Comparison of ENCODE assay signal across 16 cellular contexts in the genomic region with DNA sequence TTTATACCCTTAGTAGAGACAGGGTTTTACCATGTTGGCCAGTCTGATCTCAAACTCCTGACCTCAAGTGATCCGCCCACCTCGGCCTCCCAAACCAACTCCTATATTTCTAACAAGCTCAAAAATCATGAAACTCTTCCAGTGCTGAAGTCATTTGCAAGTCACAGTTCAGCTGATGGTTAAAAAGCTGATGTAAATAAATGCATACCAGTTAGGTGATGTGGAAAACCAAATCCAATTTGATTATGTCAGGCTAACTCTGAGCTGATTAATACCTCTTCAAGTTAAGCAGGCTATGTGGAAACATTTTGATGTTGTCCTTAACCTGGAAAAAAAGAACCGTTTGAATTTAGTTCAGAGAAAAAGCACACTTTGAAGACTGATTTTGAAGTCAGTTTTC. TPM values are rescaled to one million over a fixed set of nuclear protein-coding genes. Genes with fewer than 3 reads are reported as not detected.
"Had no signal": no experiment of that assay in that cellular context is flagged by ENCODE, and none has a peak within 500 bp of the region (broad histone marks: within the 10 kb centered on the region; RNA-seq: fewer than 3 reads in every experiment).

No MANE protein-coding gene starts in this region.

- H3K36me3 ChIP-seq: left lung had no signal

- H3K4me1 ChIP-seq: left lung had no signal

- H3K4me3 ChIP-seq: body of pancreas, left lung, skin epidermis, stomach had no signal

- DNase-seq: activated CD4-positive, alpha-beta T cell treated with anti-CD3 and anti-CD28 coated beads, Interleukin-2, amount 10 ng/mL, durations not matched to agents 24 days and 14 days; activated naive CD4-positive, alpha-beta T cell; body of pancreas; erythroblast; left lung; stimulated activated CD4-positive, alpha-beta T cell treated with anti-CD3 and anti-CD28 coated beads, Interleukin-4, amount 100 ng/mL, for 4 hours; stomach had no signal

- ATAC-seq: body of pancreas; left lung; natural killer cell treated with Interleukin-12 subunit alpha and Interleukin-12 subunit beta and Interleukin-15 and Interleukin-18, amount 100 ng/mL, for 72 hours; WTC11 had no signal

- H3K9me3 ChIP-seq: body of pancreas had no signal

- H3K4me3 Mint-ChIP-seq: activated CD4-positive, alpha-beta T cell treated with anti-CD3 and anti-CD28 coated beads, Interleukin-2, amount 10 ng/mL, durations not matched to agents 24 days and 14 days; activated T-helper 1 cell treated with anti-CD3 and anti-CD28 coated beads, Interleukin-12 subunit alpha, Interleukin-12 subunit beta, Interleukin-2, Interleukin-4 antibody, amounts not matched to agents 30 ng/mL and 10 ng/mL and 1 ng/mL, durations not matched to agents 14 hours and 24 hours and 36 hours; central memory CD8-positive, alpha-beta T cell; dendritic cell treated with granulocyte-macrophage colony-stimulating factor and Interleukin-4, amounts not matched to agents 40 ng/mL and 50 ng/mL, for 4 days; natural killer cell treated with Interleukin-12 subunit alpha and Interleukin-12 subunit beta and Interleukin-15 and Interleukin-18, amount 100 ng/mL, for 72 hours; T-helper 1 cell treated with Interleukin-12 subunit alpha and Interleukin-12 subunit beta and Interleukin-4 antibody, amounts not matched to agents 30 μg/mL and 1 μg/mL, for 36 hours; WTC11 had no signal

- H3K27ac Mint-ChIP-seq: activated CD4-positive, alpha-beta T cell treated with anti-CD3 and anti-CD28 coated beads, Interleukin-2, amount 10 ng/mL, durations not matched to agents 24 days and 14 days; activated T-helper 1 cell treated with anti-CD3 and anti-CD28 coated beads, Interleukin-12 subunit alpha, Interleukin-12 subunit beta, Interleukin-2, Interleukin-4 antibody, amounts not matched to agents 30 ng/mL and 10 ng/mL and 1 ng/mL, durations not matched to agents 14 hours and 24 hours and 36 hours; dendritic cell treated with granulocyte-macrophage colony-stimulating factor and Interleukin-4, amounts not matched to agents 40 ng/mL and 50 ng/mL, for 4 days; natural killer cell treated with Interleukin-12 subunit alpha and Interleukin-12 subunit beta and Interleukin-15 and Interleukin-18, amount 100 ng/mL, for 72 hours; T-helper 1 cell treated with Interleukin-12 subunit alpha and Interleukin-12 subunit beta and Interleukin-4 antibody, amounts not matched to agents 30 μg/mL and 1 μg/mL, for 36 hours; WTC11 had no signal

- H3K27me3 ChIP-seq: body of pancreas, left lung, stomach had no signal

- H3K27ac ChIP-seq: body of pancreas, left lung, skin epidermis had no signal

- H3K9me3 Mint-ChIP-seq: activated CD4-positive, alpha-beta T cell treated with anti-CD3 and anti-CD28 coated beads, Interleukin-2, amount 10 ng/mL, durations not matched to agents 24 days and 14 days; activated T-helper 1 cell treated with anti-CD3 and anti-CD28 coated beads, Interleukin-12 subunit alpha, Interleukin-12 subunit beta, Interleukin-2, Interleukin-4 antibody, amounts not matched to agents 30 ng/mL and 10 ng/mL and 1 ng/mL, durations not matched to agents 14 hours and 24 hours and 36 hours; natural killer cell treated with Interleukin-12 subunit alpha and Interleukin-12 subunit beta and Interleukin-15 and Interleukin-18, amount 100 ng/mL, for 72 hours; T-helper 1 cell treated with Interleukin-12 subunit alpha and Interleukin-12 subunit beta and Interleukin-4 antibody, amounts not matched to agents 30 μg/mL and 1 μg/mL, for 36 hours had no signal

- H3K4me1 Mint-ChIP-seq: activated CD4-positive, alpha-beta T cell treated with anti-CD3 and anti-CD28 coated beads, Interleukin-2, amount 10 ng/mL, durations not matched to agents 24 days and 14 days; central memory CD8-positive, alpha-beta T cell; WTC11 had no signal

- H3K36me3 Mint-ChIP-seq: natural killer cell treated with Interleukin-12 subunit alpha and Interleukin-12 subunit beta and Interleukin-15 and Interleukin-18, amount 100 ng/mL, for 72 hours had no signal

RNA-seq across cellular contexts. Expression of gene TMEM252, which starts 51.0 kb away (rescaled TPM):
- total RNA-seq: activated CD4-positive, alpha-beta T cell treated with anti-CD3 and anti-CD28 coated beads, Interleukin-2, amount 10 ng/mL, durations not matched to agents 24 days and 14 days; activated T-helper 1 cell treated with anti-CD3 and anti-CD28 coated beads, Interleukin-12 subunit alpha, Interleukin-12 subunit beta, Interleukin-2, Interleukin-4 antibody, amounts not matched to agents 30 ng/mL and 10 ng/mL and 1 ng/mL, durations not matched to agents 14 hours and 24 hours and 36 hours; body of pancreas; left lung; mucosa of gallbladder; natural killer cell treated with Interleukin-12 subunit alpha and Interleukin-12 subunit beta and Interleukin-15 and Interleukin-18, amount 100 ng/mL, for 72 hours; osteoblast; stomach; WTC11 had no signal
